ENCODE assay signal across 15 cellular contexts in genomic region chr10:91380873-91381561, GRCh38. TPM values are rescaled to one million over a fixed set of nuclear protein-coding genes. Genes with fewer than 3 reads are reported as not detected.
DNase-seq lines count a peak whose midpoint lies in the region; ATAC-seq and TF ChIP-seq lines count a peak whose summit lies in the region.
"Had no signal": no experiment of that assay in that cellular context is flagged by ENCODE, and none has a peak within 500 bp of the region (broad histone marks: within the 10 kb centered on the region; RNA-seq: fewer than 3 reads in every experiment).

No MANE protein-coding gene starts in this region.

- no peaks in the 10 kb centered on the region for H3K4me1 Mint-ChIP-seq in MCF 10A (ENCODE audit: insufficient read depth, unreplicated experiment)

- H3K36me3 ChIP-seq in breast epithelium (no peaks in the 10 kb centered on the region), mammary epithelial cell (ENCODE audit: insufficient read depth, low read length) (no peaks in the 10 kb centered on the region), upper lobe of right lung (no peaks in the 10 kb centered on the region)
- no peaks in the 10 kb centered on the region for H3K36me3 ChIP-seq in effector memory CD4-positive, alpha-beta T cell (ENCODE audit: control insufficient read depth, insufficient read depth, low read length)

- peaks cover 13% of the 10 kb centered on the region for H3K27me3 Mint-ChIP-seq in MCF 10A (ENCODE audit: insufficient read depth, unreplicated experiment)

- dilution Hi-C loops in mammary epithelial cell (cut with HindIII; ENCODE audit: low sequenced_read_pairs) = no loop called here

- H3K9me3 Mint-ChIP-seq in MCF 10A (ENCODE audit: unreplicated experiment) = no peaks in the 10 kb centered on the region

- H4K20me1 ChIP-seq in mammary epithelial cell (ENCODE audit: insufficient read depth, low read length) = no peaks in the 10 kb centered on the region

- in situ Hi-C loops in mammary epithelial cell (cut with MboI; ENCODE audit: low sequenced_read_pairs in 2 of 2) (no loop called here), KBM-7 (cut with MboI; ENCODE audit: low pct_unique_long_range_greater_than_20kb, low sequenced_read_pairs) (no loop called here)

- CTCF ChIA-PET in MCF 10A (lab: Yijun Ruan, JAX) (interaction anchor here (0.6 to 5.7 kb wide), 4 partner anchors 10 to 470 kb away, joined by 3 to 38 read pairs (median 6); no protein-coding TSS in a partner anchor), mammary epithelial cell (lab: Charles Lee; ENCODE audit: low non-redundant PET) (no interaction called here)

- WGBS in mammary epithelial cell (ENCODE audit: low coverage, missing lambda C conversion rate) = 51% methylated on average over 6 of the region's 7 CpGs

- H3K27ac Mint-ChIP-seq in MCF 10A (ENCODE audit: low read depth, unreplicated experiment) = no peak overlapping the region
- H3K27ac Mint-ChIP-seq: activated T-helper 2 cell treated with anti-CD3 and anti-CD28 coated beads, Interferon-gamma antibody, Interleukin-2, Interleukin-4, amounts not matched to agents 10 μg/mL and 5 μg/mL and 100 μg/mL, durations not matched to agents 14 hours and 24 hours and 36 hours had no signal

- H3K27ac ChIP-seq in breast epithelium (no peak overlapping the region), mammary epithelial cell (ENCODE audit: insufficient read depth, low read depth, low read length) (no peak overlapping the region), upper lobe of right lung (no peak overlapping the region)
- no peak overlapping the region for H3K27ac ChIP-seq in effector memory CD4-positive, alpha-beta T cell (ENCODE audit: insufficient read depth, low read length, poor library complexity, severe bottlenecking)

- no peak overlapping the region for H3K9ac ChIP-seq in mammary epithelial cell (ENCODE audit: insufficient read depth, low read length)

- H3K4me3 ChIP-seq in breast epithelium = peak overlapping the region in 2 of 3 donors; percentile 18 to 31
- H3K4me3 ChIP-seq in mammary epithelial cell (replicated peaks in 1 of 3; ENCODE audit: insufficient read depth in 1 of 3, low read depth in 2 of 3, low read length in 3 of 3) = no peak overlapping the region
- no peak overlapping the region for H3K4me3 ChIP-seq in upper lobe of right lung
- H3K4me3 ChIP-seq in effector memory CD4-positive, alpha-beta T cell (ENCODE audit: insufficient read depth, low read depth, low read length, poor library complexity, severe bottlenecking) = no peak overlapping the region
- H3K4me3 ChIP-seq: GM12878 had no signal

- no peaks in the 10 kb centered on the region for H3K4me1 ChIP-seq in breast epithelium
- H3K4me1 ChIP-seq in mammary epithelial cell (ENCODE audit: insufficient read depth, low read length) = peaks cover 4% of the 10 kb centered on the region
- H3K4me1 ChIP-seq in upper lobe of right lung = no peaks in the 10 kb centered on the region
- peaks cover 7% of the 10 kb centered on the region for H3K4me1 ChIP-seq in effector memory CD4-positive, alpha-beta T cell (ENCODE audit: control insufficient read depth, insufficient read depth, low read length, poor library complexity, severe bottlenecking)

- H2AFZ ChIP-seq in mammary epithelial cell (ENCODE audit: low read depth, low read length) = peak overlapping the region; percentile 6

- TF ChIP-seq CTCF in breast epithelium (IDR thresholded peaks at IDR 0.05) (no peak), MCF 10A (IDR thresholded peaks at IDR 0.05; ENCODE audit: unreplicated experiment) (no peak), mammary epithelial cell (conservative IDR thresholded peaks at IDR 0.05 in 1 of 2, IDR thresholded peaks at IDR 0.05 in 1 of 2; ENCODE audit: extremely low read depth in 1 of 2, insufficient read depth in 1 of 2, low read depth in 1 of 2, low read length in 2 of 2) (no peak), upper lobe of right lung (IDR thresholded peaks at IDR 0.05) (no peak)

- ATAC-seq in upper lobe of right lung = peak; percentile 68
- ATAC-seq: GM12878 had no signal

- H3K4me3 Mint-ChIP-seq in MCF 10A (ENCODE audit: unreplicated experiment) = no peak overlapping the region
- H3K4me3 Mint-ChIP-seq: central memory CD8-positive, alpha-beta T cell had no signal

- intact Hi-C loops in breast epithelium (cut with DNase I; ENCODE audit: low total_unique reads) = no loop called here
- intact Hi-C loops in MCF 10A (cut with micrococcal nuclease) = no loop called here
- intact Hi-C loops in mammary epithelial cell (cut with micrococcal nuclease) = no loop called here
- intact Hi-C loops in upper lobe of right lung (cut with DNase I) = no loop called here

- H3K36me3 Mint-ChIP-seq in MCF 10A (ENCODE audit: insufficient read depth, unreplicated experiment) = no peaks in the 10 kb centered on the region

- no peak for TF ChIP-seq POLR2A in breast epithelium (IDR thresholded peaks at IDR 0.05)

- no peak overlapping the region for H3K4me2 ChIP-seq in mammary epithelial cell (ENCODE audit: insufficient read depth, low read depth, low read length)

- DNase-seq in breast epithelium (ENCODE audit: low spot score in 2 of 2) (peak in 1 of 2 donors; percentile 32), MCF 10A (ENCODE audit: unreplicated experiment) (no peak), mammary epithelial cell (peak; percentile 12), lung microvascular endothelial cell (ENCODE audit: low read depth in 2 of 2) (peak; percentile 17 to 28), upper lobe of right lung (no peak), KBM-7 (no peak), germinal center (ENCODE audit: low spot score) (no peak)
- no peak for DNase-seq in effector memory CD4-positive, alpha-beta T cell
- DNase-seq: activated CD4-positive, alpha-beta T cell treated with anti-CD3 and anti-CD28 coated beads for 48 hours; DMS153; NCI-H1092 treated with DMSO at 0.1 percent for 48 hours; T-helper 1 cell had no signal

- H3K27me3 ChIP-seq in breast epithelium (no peaks in the 10 kb centered on the region), mammary epithelial cell (ENCODE audit: insufficient read depth, low read length) (no peaks in the 10 kb centered on the region), upper lobe of right lung (no peaks in the 10 kb centered on the region)
- no peaks in the 10 kb centered on the region for H3K27me3 ChIP-seq in effector memory CD4-positive, alpha-beta T cell (replicated peaks; ENCODE audit: control insufficient read depth, insufficient read depth, low read length, poor library complexity, severe bottlenecking)

- BruUV-seq in MCF 10A (replicated peaks; lab: Mats Ljungman, UMichigan) (no TSS peak), mammary epithelial cell (replicated peaks; lab: Mats Ljungman, UMichigan) (no TSS peak)

- H3K9me3 ChIP-seq in breast epithelium (no peaks in the 10 kb centered on the region), mammary epithelial cell (replicated peaks; ENCODE audit: insufficient read depth, low read length) (no peaks in the 10 kb centered on the region), upper lobe of right lung (no peaks in the 10 kb centered on the region)
- no peaks in the 10 kb centered on the region for H3K9me3 ChIP-seq in effector memory CD4-positive, alpha-beta T cell (ENCODE audit: control insufficient read depth, low read length)

- POLR2A ChIA-PET in MCF 10A (lab: Yijun Ruan, JAX) = interaction anchor here (0.7 to 1.1 kb wide), 2 partner anchors 31 to 34 kb away, joined by 3 to 4 read pairs; no protein-coding TSS in a partner anchor

- H3K79me2 ChIP-seq in mammary epithelial cell (ENCODE audit: insufficient read depth, low read length) = no peaks in the 10 kb centered on the region

RNA-seq across cellular contexts. Expression of gene HECTD2, which starts 29.1 kb away (rescaled TPM):
- total RNA-seq in breast epithelium = 10 to 100 TPM; 14.2 to 30.7 (median 19.0) TPM
- 5.9 and 8.2 TPM in 2 replicates for total RNA-seq in MCF 10A (2022)
- total RNA-seq in mammary epithelial cell = 10 to 100 TPM in 1 of 2 donors, 1 to 10 TPM in 1; 10.0 TPM
- polyA plus RNA-seq in mammary epithelial cell = 1.7 TPM
- 11.0 TPM for polyA minus RNA-seq in mammary epithelial cell
- 3.1 and 6.0 TPM in 2 replicates for total RNA-seq in lung microvascular endothelial cell
- total RNA-seq in upper lobe of right lung = 14.8 TPM

Comparison
In these comparisons a context has a peak if more than half of its experiments do, and no peak if none do; other contexts are left out.
1. DNase-seq: peak in mammary epithelial cell (single experiment) and lung microvascular endothelial cell (2 of 2); none in MCF 10A (single experiment), upper lobe of right lung (single experiment), KBM-7 (single experiment), germinal center (single experiment) and effector memory CD4-positive, alpha-beta T cell (0 of 3).
2. H3K4me3 ChIP-seq: peak in breast epithelium (2 of 3); none in mammary epithelial cell (0 of 3), upper lobe of right lung (single experiment) and effector memory CD4-positive, alpha-beta T cell (single experiment).